ENCODE assay signal across 14 cellular contexts in the genomic region with DNA sequence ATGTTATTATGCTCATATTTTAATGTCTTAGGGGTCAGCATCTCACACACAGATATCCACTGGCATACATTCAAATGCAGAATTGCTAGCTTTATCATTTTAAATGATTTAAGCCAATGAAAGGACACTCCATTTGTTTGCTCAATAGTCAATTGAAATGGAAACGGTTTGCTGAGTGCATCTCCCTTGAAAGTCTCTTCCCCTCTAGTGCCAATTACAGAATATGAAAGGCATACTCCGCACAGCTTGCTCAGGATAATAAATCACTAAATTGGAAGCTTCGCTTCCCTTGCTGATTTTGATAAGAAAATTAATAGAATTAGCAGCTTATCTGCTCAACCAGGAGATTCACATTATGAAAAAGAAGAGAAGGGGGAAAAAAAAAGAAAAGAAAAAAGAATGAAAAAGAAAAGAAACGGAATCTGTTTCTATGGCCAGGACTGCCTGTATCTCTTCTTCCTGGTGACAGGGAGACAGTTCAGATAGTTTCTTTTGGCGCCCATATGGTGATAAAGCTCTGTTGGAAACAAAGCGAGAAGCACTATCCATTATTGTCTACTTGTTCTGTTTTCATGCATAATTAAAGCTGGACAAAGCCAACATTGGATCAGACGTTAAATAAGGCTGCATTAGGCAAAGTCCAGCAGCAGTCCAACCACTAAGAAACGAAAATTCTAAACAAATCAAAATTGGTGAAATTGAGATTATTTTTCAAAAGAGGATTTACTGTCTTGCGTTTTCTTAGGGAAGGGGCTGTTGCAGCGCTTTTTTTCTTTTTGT.
A peak's percentile ranks its signal among the peaks of the same experiment; 100 is the strongest.
DNase-seq lines count a peak whose midpoint lies in the region; ATAC-seq and TF ChIP-seq lines count a peak whose summit lies in the region.
"Had no signal": no experiment of that assay in that cellular context is flagged by ENCODE, and none has a peak within 500 bp of the region (broad histone marks: within the 10 kb centered on the region; RNA-seq: fewer than 3 reads in every experiment).

No MANE protein-coding gene starts in this region.

- H3K9me3 ChIP-seq in A673 (ENCODE audit: low read depth, low read length, poor library complexity, severe bottlenecking) (peaks cover 5% of the 10 kb centered on the region), iPS-15b (ENCODE audit: control insufficient read depth, insufficient read depth, low read length) (no peaks in the 10 kb centered on the region)
- H3K9me3 ChIP-seq: lower lobe of right lung, tibial artery had no signal

- TF ChIP-seq CTCF in A673 (conservative IDR thresholded peaks at IDR 0.05; ENCODE audit: low read depth, low read length) = no peak

- H3K9me3 Mint-ChIP-seq in activated naive CD4-positive, alpha-beta T cell treated with anti-CD3 and anti-CD28 coated beads for 36 hours = no peaks in the 10 kb centered on the region
- H3K9me3 Mint-ChIP-seq: HFFc6 had no signal

- peak overlapping the region; percentile 72 for H3K27ac ChIP-seq in A673 (ENCODE audit: low read depth, low read length, poor library complexity, severe bottlenecking)
- H3K27ac ChIP-seq: lower lobe of right lung, tibial artery had no signal

- DNase-seq in A673 (ENCODE audit: low spot score) = peak; percentile 88
- peak; percentile 98 for DNase-seq in NCI-H1105 treated with DMSO at 0.1 percent for 48 hours (lab: John Stamatoyannopoulos, UW)
- DNase-seq in NCI-H510A treated with DMSO at 0.1 percent for 48 hours (lab: John Stamatoyannopoulos, UW) = peak; percentile 85
- DNase-seq in NOMO-1 treated with dmso at 0.1 percent for 144 hours (lab: John Stamatoyannopoulos, UW; ENCODE audit: unreplicated experiment) = no peak
- no peak for DNase-seq in left lobe of liver (ENCODE audit: low spot score)
- DNase-seq in activated naive CD4-positive, alpha-beta T cell treated with anti-CD3 and anti-CD28 coated beads for 36 hours = no peak
- DNase-seq in NCI-H1694 treated with DMSO at 0.1 percent for 48 hours (lab: John Stamatoyannopoulos, UW) = no peak
- DNase-seq: activated T-cell treated with anti-CD3 and anti-CD28 coated beads for 4 hours, HFFc6, lower lobe of right lung, SW 1271, tibial artery had no signal

- CTCF ChIA-PET in A673 (lab: Charles Lee) = interaction anchor here (0.6 kb wide), 1 partner anchor 426 kb away, joined by 3 read pairs; no protein-coding TSS in a partner anchor
- CTCF ChIA-PET in activated naive CD4-positive, alpha-beta T cell treated with anti-CD3 and anti-CD28 coated beads for 36 hours (lab: Charles Lee) = interaction anchor here (1.3 kb wide), 1 partner anchor 104 kb away, joined by 4 read pairs; no protein-coding TSS in a partner anchor

- intact Hi-C loops in A673 (cut with micrococcal nuclease; ENCODE audit: unreplicated experiment) = loop anchor here (5.0 to 10.0 kb wide), 3 partner anchors 117 to 395 kb away; no protein-coding TSS in a partner anchor
- intact Hi-C loops in activated naive CD4-positive, alpha-beta T cell treated with anti-CD3 and anti-CD28 coated beads for 36 hours (cut with micrococcal nuclease) = no loop called here

- H3K4me1 ChIP-seq in A673 (ENCODE audit: insufficient read depth, low read length, poor library complexity, severe bottlenecking) = peaks cover 74% of the 10 kb centered on the region
- peaks cover 44% of the 10 kb centered on the region for H3K4me1 ChIP-seq in iPS-15b (ENCODE audit: control insufficient read depth, insufficient read depth, low read length)

- H3K27me3 Mint-ChIP-seq in activated naive CD4-positive, alpha-beta T cell treated with anti-CD3 and anti-CD28 coated beads for 36 hours (ENCODE audit: low read depth) = peaks cover 12% of the 10 kb centered on the region

- no TSS peak for BruUV-seq in A673 (replicated peaks; lab: Mats Ljungman, UMichigan)

- H3K27me3 ChIP-seq in A673 (replicated peaks; ENCODE audit: insufficient read depth, low read depth, low read length, poor library complexity) (no peaks in the 10 kb centered on the region), iPS-15b (ENCODE audit: control insufficient read depth, insufficient read depth, low read length) (no peaks in the 10 kb centered on the region)
- H3K27me3 ChIP-seq: tibial artery had no signal

- peak overlapping the region; percentile 38 for H3K4me3 ChIP-seq in A673 (ENCODE audit: low read depth, low read length, poor library complexity, severe bottlenecking)
- peak overlapping the region; percentile 16 for H3K4me3 ChIP-seq in iPS-15b (ENCODE audit: low read depth, low read length)
- H3K4me3 ChIP-seq: lower lobe of right lung, tibial artery had no signal

- POLR2A ChIA-PET in A673 (lab: Charles Lee; ENCODE audit: low non-redundant PET) = interaction anchor here (0.6 kb wide), 1 partner anchor 707 kb away, joined by 3 read pairs; no protein-coding TSS in a partner anchor

- no peaks in the 10 kb centered on the region for H3K36me3 ChIP-seq in A673 (ENCODE audit: insufficient read depth, low read length, poor library complexity, severe bottlenecking)
- no peaks in the 10 kb centered on the region for H3K36me3 ChIP-seq in iPS-15b (ENCODE audit: control insufficient read depth, insufficient read depth, low read length)
- H3K36me3 ChIP-seq: lower lobe of right lung, tibial artery had no signal

- no peak for ATAC-seq in left lobe of liver
- ATAC-seq: activated CD4-positive, CD25-positive, alpha-beta regulatory T cell treated with anti-CD3 and anti-CD28 coated beads, Interleukin-2, amount 50 U/mL, for 24 hours; lower lobe of right lung had no signal

- H3K36me3 Mint-ChIP-seq in activated naive CD4-positive, alpha-beta T cell treated with anti-CD3 and anti-CD28 coated beads for 36 hours (ENCODE audit: low read depth) = no peaks in the 10 kb centered on the region

- H3K4me3 Mint-ChIP-seq in activated naive CD4-positive, alpha-beta T cell treated with anti-CD3 and anti-CD28 coated beads for 36 hours = no peak overlapping the region
- H3K4me3 Mint-ChIP-seq: HFFc6 had no signal

- H3K27ac Mint-ChIP-seq in activated naive CD4-positive, alpha-beta T cell treated with anti-CD3 and anti-CD28 coated beads for 36 hours = no peak overlapping the region
- H3K27ac Mint-ChIP-seq: HFFc6 had no signal

- H3K4me1 Mint-ChIP-seq in activated naive CD4-positive, alpha-beta T cell treated with anti-CD3 and anti-CD28 coated beads for 36 hours (ENCODE audit: low read depth) = peaks cover 5% of the 10 kb centered on the region

- no peak overlapping the region for H3K9ac ChIP-seq in iPS-15b (ENCODE audit: low read depth, low read length)

Comparison
In these comparisons a context has a peak if more than half of its experiments do, and no peak if none do; other contexts are left out.
1. DNase-seq: peak in A673 (single experiment), NCI-H1105 treated with DMSO at 0.1 percent for 48 hours (single experiment) and NCI-H510A treated with DMSO at 0.1 percent for 48 hours (single experiment); none in NOMO-1 treated with dmso at 0.1 percent for 144 hours (single experiment), left lobe of liver (single experiment), activated naive CD4-positive, alpha-beta T cell treated with anti-CD3 and anti-CD28 coated beads for 36 hours (single experiment) and NCI-H1694 treated with DMSO at 0.1 percent for 48 hours (single experiment).